ENCODE assay signal across 1 cellular context in the genomic region with DNA sequence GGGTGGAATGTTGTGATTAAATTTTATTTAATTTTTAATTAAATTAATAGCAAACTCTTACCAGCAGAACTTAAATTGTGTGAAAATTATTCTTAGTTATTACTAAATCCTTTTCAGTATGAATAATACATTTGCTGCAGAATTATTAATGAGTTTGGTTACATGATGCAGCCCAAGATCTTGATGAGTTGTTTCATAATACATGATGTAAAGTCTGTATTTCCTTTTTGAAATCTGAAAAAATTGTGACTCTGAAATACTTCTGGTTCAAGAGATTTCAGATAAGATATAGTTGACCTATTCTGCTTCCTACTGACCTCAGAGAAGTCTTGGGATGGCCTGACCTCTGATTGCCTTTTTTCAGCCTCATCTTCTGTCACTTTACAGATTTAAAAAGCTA.
TF ChIP-seq lines count a peak whose summit lies in the region.

No MANE protein-coding gene starts in this region.

TF ChIP-seq in K562, 482 proteins besides CTCF, POLR2A, EP300 and RAD21:
- TF ChIP-seq NR2C2 (CRISPR knock-in tag; IDR thresholded peaks at IDR 0.05) = no peak
- TF ChIP-seq NR2C2 (tag; IDR thresholded peaks at IDR 0.05) = peak; percentile 46; the same call in 1 of the 2 replicates
- TF ChIP-seq KHSRP (IDR thresholded peaks at IDR 0.05) = no peak
- TF ChIP-seq ZNF212 (CRISPR knock-in tag; IDR thresholded peaks at IDR 0.05) = no peak
- TF ChIP-seq ZNF785 (CRISPR knock-in tag; IDR thresholded peaks at IDR 0.05) = no peak
- 0 out of 2 replicates have a peak, but pooled peaks have one; percentile 27 for TF ChIP-seq GABPA (tag; conservative IDR thresholded peaks at IDR 0.05; ENCODE audit: low read depth)
- TF ChIP-seq ZNF589 (CRISPR knock-in tag; IDR thresholded peaks at IDR 0.05; ENCODE audit: low read depth) = no peak
- 0 out of 4 replicates have a peak, but pooled peaks of 1 of the 2 experiments have one; percentile 4 for TF ChIP-seq RCOR1 (IDR thresholded peaks at IDR 0.05; ENCODE audit: borderline replicate concordance in 1 of 2, low read depth in 2 of 2, low read length in 2 of 2)
